1 cellular context compared by ENCODE assay signal in the genomic region with DNA sequence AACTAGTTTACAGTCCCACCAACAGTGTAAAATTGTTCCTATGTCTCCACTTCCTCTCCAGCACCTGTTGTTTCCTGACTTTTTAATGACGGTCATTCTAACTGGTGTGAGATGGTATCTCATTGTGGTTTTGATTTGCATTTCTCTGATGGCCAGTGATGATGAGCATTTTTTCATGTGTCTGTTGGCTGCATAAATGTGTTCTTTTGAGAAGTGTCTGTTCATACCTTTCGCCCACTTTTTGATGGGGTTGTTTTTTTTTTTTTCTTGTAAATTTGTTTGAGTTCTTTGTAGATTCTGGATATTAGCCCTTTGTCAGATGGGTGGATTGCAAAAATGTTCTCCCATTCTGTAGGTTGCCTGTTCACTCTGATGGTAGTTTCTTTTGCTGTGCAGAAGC. TPM values are rescaled to one million over a fixed set of nuclear protein-coding genes. Genes with fewer than 3 reads are reported as not detected.
A peak's percentile ranks its signal among the peaks of the same experiment; 100 is the strongest.
DNase-seq lines count a peak whose midpoint lies in the region; TF ChIP-seq lines count a peak whose summit lies in the region.
"Not testable (repeated sequence)": the region's sequence is repeated elsewhere in the genome, so short reads cannot be mapped to it uniquely, and the experiment has no call there.

No MANE protein-coding gene starts in this region.

- TF ChIP-seq CTCF in endothelial cell (IDR thresholded peaks at IDR 0.05; ENCODE audit: unreplicated experiment) = not testable (repeated sequence)

- peaks cover 77% of the 10 kb centered on the region for H3K36me3 Mint-ChIP-seq in endothelial cell (ENCODE audit: low read depth, unreplicated experiment)

- not testable (repeated sequence) for H3K27me3 Mint-ChIP-seq in endothelial cell (ENCODE audit: unreplicated experiment)

- peaks cover 10% of the 10 kb centered on the region for H3K9me3 Mint-ChIP-seq in endothelial cell (ENCODE audit: unreplicated experiment)

- H3K4me1 Mint-ChIP-seq in endothelial cell (ENCODE audit: unreplicated experiment) = not testable (repeated sequence)

- not testable (repeated sequence) for H3K27ac Mint-ChIP-seq in endothelial cell (ENCODE audit: unreplicated experiment)

- not testable (repeated sequence) for DNase-seq in endothelial cell (ENCODE audit: low spot score)

- H3K4me3 Mint-ChIP-seq in endothelial cell (ENCODE audit: unreplicated experiment) = peak overlapping the region; percentile 80

RNA-seq across cellular contexts. Expression of a gene that starts 33.4 kb away (rescaled TPM):
- 78.0 TPM for total RNA-seq in endothelial cell (ENCODE audit: unreplicated experiment)
